24 cellular contexts compared by ENCODE assay signal in the genomic region with DNA sequence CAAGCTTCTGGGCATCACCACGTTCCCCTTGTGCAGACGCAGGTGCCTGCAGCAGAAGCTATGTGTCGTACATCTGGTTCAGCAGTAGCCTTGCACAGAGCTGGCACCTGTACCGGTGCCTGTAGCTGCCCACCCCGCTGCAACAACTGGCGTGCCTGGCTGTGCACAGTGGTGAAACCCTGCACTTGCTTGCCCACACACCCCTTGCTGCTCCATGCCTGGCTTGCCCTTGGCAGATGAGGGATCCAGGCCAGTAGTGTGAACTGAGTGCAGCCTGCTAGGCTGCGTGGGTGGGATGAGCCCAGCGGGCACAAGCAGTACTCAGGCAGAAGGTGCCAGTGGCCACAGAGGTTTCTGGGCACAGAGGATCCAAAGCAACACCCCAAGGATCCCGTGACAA.
"Had no signal": no experiment of that assay in that cellular context is flagged by ENCODE, and none has a peak within 500 bp of the region (broad histone marks: within the 10 kb centered on the region; RNA-seq: fewer than 3 reads in every experiment).

No MANE protein-coding gene starts in this region.

- H3K4me3 ChIP-seq: K562, SJCRH30 had no signal

- H3K27me3 ChIP-seq: SJCRH30 had no signal

- H3K4me1 ChIP-seq: SJCRH30 had no signal

- DNase-seq: Kasumi-1; MM.1S; NCI-H1092 treated with DMSO at 0.1 percent for 48 hours; NCI-H1436; NCI-H187; NCI-H2029; NCI-H2081 treated with DMSO at 0.1 percent for 48 hours; NCI-H2171; NCI-H226; NCI-H510A; NCI-H524 treated with DMSO at 0.1 percent for 48 hours; NCI-H69; NCI-H774; NK-92 treated with Interleukin-12 subunit alpha and Interleukin-12 subunit beta, amount 100 ng/mL, for 24 hours; PC-3; SHP77 treated with DMSO at 0.1 percent for 48 hours; SJCRH30 had no signal

- H3K36me3 ChIP-seq: SJCRH30 had no signal

- H3K27ac ChIP-seq: HL-60, KMS-11, RWPE1, SJCRH30 had no signal

- ATAC-seq: K562, Panc1, PC-3, Right ventricle myocardium inferior, SK-N-SH treated with all-trans-retinoic acid at 6 μM for 48 hours had no signal

- H3K9me3 ChIP-seq: SJCRH30 had no signal
